In the genomic region with DNA sequence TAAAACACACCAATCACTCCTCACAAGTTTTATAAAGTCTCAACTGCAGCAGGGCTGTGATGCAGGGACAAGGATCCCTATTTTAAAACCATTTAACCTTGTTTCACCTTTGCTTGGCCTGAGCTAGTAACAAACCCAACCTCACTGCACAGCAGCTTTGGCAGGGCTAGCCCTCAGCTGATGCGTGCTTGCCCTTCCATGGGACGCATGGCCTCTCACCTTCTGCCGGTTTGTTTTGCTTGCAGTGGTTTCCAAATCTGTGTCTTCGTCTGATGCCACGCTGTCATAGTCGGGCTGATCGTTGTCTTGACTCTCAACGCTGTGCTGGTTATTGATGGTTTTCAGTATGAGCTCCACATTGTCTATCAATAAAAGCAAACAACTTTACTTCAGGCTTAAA, we compare ENCODE assay signal across 1 cellular context.
TF ChIP-seq lines count a peak whose summit lies in the region.

No MANE protein-coding gene starts in this region.

TF ChIP-seq in GM23338, 12 proteins besides CTCF, POLR2A, EP300 and RAD21:
- TF ChIP-seq, protein P1, sequence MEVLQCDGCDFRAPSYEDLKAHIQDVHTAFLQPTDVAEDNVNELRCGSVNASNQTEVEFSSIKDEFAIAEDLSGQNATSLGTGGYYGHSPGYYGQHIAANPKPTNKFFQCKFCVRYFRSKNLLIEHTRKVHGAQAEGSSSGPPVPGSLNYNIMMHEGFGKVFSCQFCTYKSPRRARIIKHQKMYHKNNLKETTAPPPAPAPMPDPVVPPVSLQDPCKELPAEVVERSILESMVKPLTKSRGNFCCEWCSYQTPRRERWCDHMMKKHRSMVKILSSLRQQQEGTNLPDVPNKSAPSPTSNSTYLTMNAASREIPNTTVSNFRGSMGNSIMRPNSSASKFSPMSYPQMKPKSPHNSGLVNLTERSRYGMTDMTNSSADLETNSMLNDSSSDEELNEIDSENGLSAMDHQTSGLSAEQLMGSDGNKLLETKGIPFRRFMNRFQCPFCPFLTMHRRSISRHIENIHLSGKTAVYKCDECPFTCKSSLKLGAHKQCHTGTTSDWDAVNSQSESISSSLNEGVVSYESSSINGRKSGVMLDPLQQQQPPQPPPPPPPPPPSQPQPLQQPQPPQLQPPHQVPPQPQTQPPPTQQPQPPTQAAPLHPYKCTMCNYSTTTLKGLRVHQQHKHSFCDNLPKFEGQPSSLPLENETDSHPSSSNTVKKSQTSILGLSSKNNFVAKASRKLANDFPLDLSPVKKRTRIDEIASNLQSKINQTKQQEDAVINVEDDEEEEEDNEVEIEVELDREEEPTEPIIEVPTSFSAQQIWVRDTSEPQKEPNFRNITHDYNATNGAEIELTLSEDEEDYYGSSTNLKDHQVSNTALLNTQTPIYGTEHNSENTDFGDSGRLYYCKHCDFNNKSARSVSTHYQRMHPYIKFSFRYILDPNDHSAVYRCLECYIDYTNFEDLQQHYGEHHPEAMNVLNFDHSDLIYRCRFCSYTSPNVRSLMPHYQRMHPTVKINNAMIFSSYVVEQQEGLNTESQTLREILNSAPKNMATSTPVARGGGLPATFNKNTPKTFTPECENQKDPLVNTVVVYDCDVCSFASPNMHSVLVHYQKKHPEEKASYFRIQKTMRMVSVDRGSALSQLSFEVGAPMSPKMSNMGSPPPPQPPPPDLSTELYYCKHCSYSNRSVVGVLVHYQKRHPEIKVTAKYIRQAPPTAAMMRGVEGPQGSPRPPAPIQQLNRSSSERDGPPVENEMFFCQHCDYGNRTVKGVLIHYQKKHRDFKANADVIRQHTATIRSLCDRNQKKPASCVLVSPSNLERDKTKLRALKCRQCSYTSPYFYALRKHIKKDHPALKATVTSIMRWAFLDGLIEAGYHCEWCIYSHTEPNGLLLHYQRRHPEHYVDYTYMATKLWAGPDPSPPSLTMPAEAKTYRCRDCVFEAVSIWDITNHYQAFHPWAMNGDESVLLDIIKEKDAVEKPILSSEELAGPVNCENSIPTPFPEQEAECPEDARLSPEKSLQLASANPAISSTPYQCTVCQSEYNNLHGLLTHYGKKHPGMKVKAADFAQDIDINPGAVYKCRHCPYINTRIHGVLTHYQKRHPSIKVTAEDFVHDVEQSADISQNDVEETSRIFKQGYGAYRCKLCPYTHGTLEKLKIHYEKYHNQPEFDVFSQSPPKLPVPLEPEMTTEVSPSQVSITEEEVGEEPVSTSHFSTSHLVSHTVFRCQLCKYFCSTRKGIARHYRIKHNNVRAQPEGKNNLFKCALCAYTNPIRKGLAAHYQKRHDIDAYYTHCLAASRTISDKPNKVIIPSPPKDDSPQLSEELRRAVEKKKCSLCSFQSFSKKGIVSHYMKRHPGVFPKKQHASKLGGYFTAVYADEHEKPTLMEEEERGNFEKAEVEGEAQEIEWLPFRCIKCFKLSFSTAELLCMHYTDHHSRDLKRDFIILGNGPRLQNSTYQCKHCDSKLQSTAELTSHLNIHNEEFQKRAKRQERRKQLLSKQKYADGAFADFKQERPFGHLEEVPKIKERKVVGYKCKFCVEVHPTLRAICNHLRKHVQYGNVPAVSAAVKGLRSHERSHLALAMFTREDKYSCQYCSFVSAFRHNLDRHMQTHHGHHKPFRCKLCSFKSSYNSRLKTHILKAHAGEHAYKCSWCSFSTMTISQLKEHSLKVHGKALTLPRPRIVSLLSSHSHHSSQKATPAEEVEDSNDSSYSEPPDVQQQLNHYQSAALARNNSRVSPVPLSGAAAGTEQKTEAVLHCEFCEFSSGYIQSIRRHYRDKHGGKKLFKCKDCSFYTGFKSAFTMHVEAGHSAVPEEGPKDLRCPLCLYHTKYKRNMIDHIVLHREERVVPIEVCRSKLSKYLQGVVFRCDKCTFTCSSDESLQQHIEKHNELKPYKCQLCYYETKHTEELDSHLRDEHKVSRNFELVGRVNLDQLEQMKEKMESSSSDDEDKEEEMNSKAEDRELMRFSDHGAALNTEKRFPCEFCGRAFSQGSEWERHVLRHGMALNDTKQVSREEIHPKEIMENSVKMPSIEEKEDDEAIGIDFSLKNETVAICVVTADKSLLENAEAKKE (CRISPR knock-in tag; IDR thresholded peaks at IDR 0.05): no peak
